ENCODE assay signal across 9 cellular contexts in the genomic region with DNA sequence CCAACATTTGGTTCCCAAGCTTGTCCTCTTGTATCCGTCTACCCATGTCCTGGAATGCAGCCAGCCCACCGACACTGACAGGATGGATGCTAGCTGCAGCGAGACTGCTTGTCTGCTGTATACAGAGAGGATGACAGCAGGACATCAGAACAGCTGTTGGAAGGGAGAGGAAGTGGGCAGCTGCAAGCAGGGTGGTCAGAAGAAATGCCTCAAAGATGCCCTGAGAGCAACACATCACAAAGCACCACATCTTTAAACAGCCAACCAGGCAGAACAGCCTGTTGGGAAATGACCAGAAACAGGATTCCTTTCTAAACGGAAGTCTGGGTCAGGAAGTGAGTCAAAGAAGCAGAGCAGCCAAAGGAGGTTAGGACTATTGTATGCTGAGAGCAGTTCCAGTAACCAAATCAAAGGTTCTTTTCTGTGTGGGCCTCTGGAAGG.
DNase-seq lines count a peak whose midpoint lies in the region; ATAC-seq and TF ChIP-seq lines count a peak whose summit lies in the region.
"Had no signal": no experiment of that assay in that cellular context is flagged by ENCODE, and none has a peak within 500 bp of the region (broad histone marks: within the 10 kb centered on the region; RNA-seq: fewer than 3 reads in every experiment).

No MANE protein-coding gene starts in this region.

- peaks cover 11% of the 10 kb centered on the region for H3K4me1 Mint-ChIP-seq in activated naive CD8-positive, alpha-beta T cell treated with anti-CD3 and anti-CD28 coated beads, Interleukin-2, amount 10 ng/mL, durations not matched to agents 7 days and 5 days
- H3K4me1 Mint-ChIP-seq in activated naive CD8-positive, alpha-beta T cell treated with anti-CD3 and anti-CD28 coated beads, Interleukin-2, amount 50 U/mL, for 24 hours: no peaks in the 10 kb centered on the region
- peaks cover 8% of the 10 kb centered on the region for H3K4me1 Mint-ChIP-seq in chondrocyte (ENCODE audit: low read depth)
- peaks cover 9% of the 10 kb centered on the region for H3K4me1 Mint-ChIP-seq in Calu3 (ENCODE audit: low read depth, unreplicated experiment)
- H3K4me1 Mint-ChIP-seq: memory B cell had no signal

- no peaks in the 10 kb centered on the region for H3K36me3 Mint-ChIP-seq in activated naive CD8-positive, alpha-beta T cell treated with anti-CD3 and anti-CD28 coated beads, Interleukin-2, amount 10 ng/mL, durations not matched to agents 7 days and 5 days
- no peaks in the 10 kb centered on the region for H3K36me3 Mint-ChIP-seq in activated naive CD8-positive, alpha-beta T cell treated with anti-CD3 and anti-CD28 coated beads, Interleukin-2, amount 50 U/mL, for 24 hours (ENCODE audit: low read depth)
- no peaks in the 10 kb centered on the region for H3K36me3 Mint-ChIP-seq in chondrocyte (ENCODE audit: low read depth)
- no peaks in the 10 kb centered on the region for H3K36me3 Mint-ChIP-seq in Calu3 (ENCODE audit: insufficient read depth, unreplicated experiment)
- H3K36me3 Mint-ChIP-seq: memory B cell had no signal

- TF ChIP-seq CTCF in chondrocyte (IDR thresholded peaks at IDR 0.05) (no peak), Calu3 (IDR thresholded peaks at IDR 0.05; ENCODE audit: unreplicated experiment) (no peak)

- no TSS peak for BruUV-seq in Calu3 (replicated peaks; lab: Mats Ljungman, UMichigan)

- H3K27me3 Mint-ChIP-seq in activated naive CD8-positive, alpha-beta T cell treated with anti-CD3 and anti-CD28 coated beads, Interleukin-2, amount 10 ng/mL, durations not matched to agents 7 days and 5 days: peaks cover 2% of the 10 kb centered on the region
- peaks cover 2% of the 10 kb centered on the region for H3K27me3 Mint-ChIP-seq in activated naive CD8-positive, alpha-beta T cell treated with anti-CD3 and anti-CD28 coated beads, Interleukin-2, amount 50 U/mL, for 24 hours
- peaks cover 4% of the 10 kb centered on the region for H3K27me3 Mint-ChIP-seq in chondrocyte (ENCODE audit: low read depth)
- no peaks in the 10 kb centered on the region for H3K27me3 Mint-ChIP-seq in Calu3 (ENCODE audit: unreplicated experiment)

- no peaks in the 10 kb centered on the region for H3K9me3 Mint-ChIP-seq in activated naive CD8-positive, alpha-beta T cell treated with anti-CD3 and anti-CD28 coated beads, Interleukin-2, amount 10 ng/mL, durations not matched to agents 7 days and 5 days
- H3K9me3 Mint-ChIP-seq in activated naive CD8-positive, alpha-beta T cell treated with anti-CD3 and anti-CD28 coated beads, Interleukin-2, amount 50 U/mL, for 24 hours: no peaks in the 10 kb centered on the region
- H3K9me3 Mint-ChIP-seq in chondrocyte (ENCODE audit: low read depth) (no peaks in the 10 kb centered on the region), Calu3 (ENCODE audit: low read depth, unreplicated experiment) (no peaks in the 10 kb centered on the region)
- H3K9me3 Mint-ChIP-seq: memory B cell had no signal

- DNase-seq in activated naive CD8-positive, alpha-beta T cell treated with anti-CD3 and anti-CD28 coated beads, Interleukin-2, amount 10 ng/mL, durations not matched to agents 7 days and 5 days: no peak
- no peak for DNase-seq in activated naive CD8-positive, alpha-beta T cell treated with anti-CD3 and anti-CD28 coated beads, Interleukin-2, amount 50 U/mL, for 24 hours
- no peak for DNase-seq in chondrocyte (ENCODE audit: low spot score)
- peak; percentile 20 for DNase-seq in smooth muscle cell of the brain vasculature (ENCODE audit: low read depth, low spot score)
- DNase-seq in stimulated activated CD4-positive, alpha-beta T cell treated with anti-CD3 and anti-CD28 coated beads, Interleukin-2, amount 100 ng/mL, for 48 hours: no peak
- DNase-seq in Calu3: no peak
- no peak for DNase-seq in posterior cingulate gyrus

- intact Hi-C loops in Calu3 (cut with micrococcal nuclease; ENCODE audit: unreplicated experiment): no loop called here
- intact Hi-C loops in posterior cingulate gyrus (cut with DNase I): no loop called here

- POLR2A ChIA-PET in activated naive CD8-positive, alpha-beta T cell treated with anti-CD3 and anti-CD28 coated beads, Interleukin-2, amount 10 ng/mL, durations not matched to agents 7 days and 5 days (lab: Charles Lee): no interaction called here

- no peak overlapping the region for H3K4me3 Mint-ChIP-seq in activated naive CD8-positive, alpha-beta T cell treated with anti-CD3 and anti-CD28 coated beads, Interleukin-2, amount 10 ng/mL, durations not matched to agents 7 days and 5 days
- H3K4me3 Mint-ChIP-seq in activated naive CD8-positive, alpha-beta T cell treated with anti-CD3 and anti-CD28 coated beads, Interleukin-2, amount 50 U/mL, for 24 hours: no peak overlapping the region
- H3K4me3 Mint-ChIP-seq in chondrocyte (ENCODE audit: unreplicated experiment): peak overlapping the region; percentile 31
- H3K4me3 Mint-ChIP-seq in Calu3 (ENCODE audit: low read depth, unreplicated experiment): no peak overlapping the region
- H3K4me3 Mint-ChIP-seq: memory B cell had no signal

- ATAC-seq in activated naive CD8-positive, alpha-beta T cell treated with anti-CD3 and anti-CD28 coated beads, Interleukin-2, amount 10 ng/mL, durations not matched to agents 7 days and 5 days (ENCODE audit: low read depth): no peak
- no peak for ATAC-seq in activated naive CD8-positive, alpha-beta T cell treated with anti-CD3 and anti-CD28 coated beads, Interleukin-2, amount 50 U/mL, for 24 hours
- peak; percentile 40 for ATAC-seq in HG03520 (IDR thresholded peaks at IDR 0.05; ENCODE audit: unreplicated experiment)

- CTCF ChIA-PET in Calu3 (lab: Charles Lee): no interaction called here

- H3K27ac Mint-ChIP-seq in activated naive CD8-positive, alpha-beta T cell treated with anti-CD3 and anti-CD28 coated beads, Interleukin-2, amount 10 ng/mL, durations not matched to agents 7 days and 5 days: peak overlapping the region; percentile 3
- no peak overlapping the region for H3K27ac Mint-ChIP-seq in activated naive CD8-positive, alpha-beta T cell treated with anti-CD3 and anti-CD28 coated beads, Interleukin-2, amount 50 U/mL, for 24 hours
- H3K27ac Mint-ChIP-seq in chondrocyte (ENCODE audit: unreplicated experiment) (no peak overlapping the region), Calu3 (ENCODE audit: unreplicated experiment) (no peak overlapping the region)
- H3K27ac Mint-ChIP-seq: memory B cell had no signal
